ENCODE assay signal across 15 cellular contexts in genomic region chr3:41234823-41235722, GRCh38. TPM values are rescaled to one million over a fixed set of nuclear protein-coding genes. Genes with fewer than 3 reads are reported as not detected.
A peak's percentile ranks its signal among the peaks of the same experiment; 100 is the strongest.
DNase-seq lines count a peak whose midpoint lies in the region; ATAC-seq, FAIRE-seq and TF ChIP-seq lines count a peak whose summit lies in the region.
"Had no signal": no experiment of that assay in that cellular context is flagged by ENCODE, and none has a peak within 500 bp of the region (broad histone marks: within the 10 kb centered on the region; RNA-seq: fewer than 3 reads in every experiment).

No MANE protein-coding gene starts in this region.

- no peak for TF ChIP-seq POLR2A in gastrocnemius medialis (IDR thresholded peaks at IDR 0.05)

- H3K27ac ChIP-seq in gastrocnemius medialis: no peak overlapping the region
- H3K27ac ChIP-seq: neutrophil, spleen, suprapubic skin had no signal

- H3K4me3 Mint-ChIP-seq in activated T-cell treated with anti-CD3 and anti-CD28 coated beads, Interleukin-2, amount 50 U/mL, for 72 hours: no peak overlapping the region
- H3K4me3 Mint-ChIP-seq: activated naive CD4-positive, alpha-beta T cell treated with anti-CD3 and anti-CD28 coated beads, Interleukin-2, amount 10 ng/mL, durations not matched to agents 7 days and 5 days; central memory CD8-positive, alpha-beta T cell; HFFc6 had no signal

- no peak for TF ChIP-seq CTCF in astrocyte of the cerebellum (IDR thresholded peaks at IDR 0.05; ENCODE audit: low read depth, low read length, missing control alignments)
- TF ChIP-seq CTCF in gastrocnemius medialis (IDR thresholded peaks at IDR 0.05 in 4 of 5, conservative IDR thresholded peaks at IDR 0.05 in 1 of 5): no peak

- no peaks in the 10 kb centered on the region for H3K9me3 Mint-ChIP-seq in activated T-cell treated with anti-CD3 and anti-CD28 coated beads, Interleukin-2, amount 50 U/mL, for 72 hours
- H3K9me3 Mint-ChIP-seq: activated naive CD4-positive, alpha-beta T cell treated with anti-CD3 and anti-CD28 coated beads, Interleukin-2, amount 10 ng/mL, durations not matched to agents 7 days and 5 days; central memory CD8-positive, alpha-beta T cell; HFFc6 had no signal

- H3K9me3 ChIP-seq in gastrocnemius medialis: no peaks in the 10 kb centered on the region
- H3K9me3 ChIP-seq: neutrophil, spleen, suprapubic skin had no signal

- no peaks in the 10 kb centered on the region for H3K4me1 ChIP-seq in gastrocnemius medialis

- H3K36me3 Mint-ChIP-seq in activated T-cell treated with anti-CD3 and anti-CD28 coated beads, Interleukin-2, amount 50 U/mL, for 72 hours (ENCODE audit: insufficient read depth in 2 of 2): peaks cover 13 to 47% of the 10 kb centered on the region in 2 donors

- no peaks in the 10 kb centered on the region for H3K4me1 Mint-ChIP-seq in activated T-cell treated with anti-CD3 and anti-CD28 coated beads, Interleukin-2, amount 50 U/mL, for 72 hours (ENCODE audit: low read depth)
- H3K4me1 Mint-ChIP-seq: activated naive CD4-positive, alpha-beta T cell treated with anti-CD3 and anti-CD28 coated beads, Interleukin-2, amount 10 ng/mL, durations not matched to agents 7 days and 5 days had no signal

- peaks cover 0 to 71% of the 10 kb centered on the region in 2 donors for H3K36me3 ChIP-seq in gastrocnemius medialis

- H3K4me3 ChIP-seq in astrocyte of the cerebellum (ENCODE audit: low read depth, low read length): no peak overlapping the region
- no peak overlapping the region for H3K4me3 ChIP-seq in gastrocnemius medialis
- H3K4me3 ChIP-seq: hepatocyte, spleen, suprapubic skin had no signal

- ATAC-seq in activated T-cell treated with anti-CD3 and anti-CD28 coated beads, Interleukin-2, amount 50 U/mL, for 72 hours (replicated peaks in 1 of 2): no peak
- no peak for ATAC-seq in gastrocnemius medialis
- ATAC-seq in GM19452 (IDR thresholded peaks at IDR 0.05; ENCODE audit: unreplicated experiment): no peak

- H3K27ac Mint-ChIP-seq in activated T-cell treated with anti-CD3 and anti-CD28 coated beads, Interleukin-2, amount 50 U/mL, for 72 hours: peak overlapping the region; percentile 86
- H3K27ac Mint-ChIP-seq: activated naive CD4-positive, alpha-beta T cell treated with anti-CD3 and anti-CD28 coated beads, Interleukin-2, amount 10 ng/mL, durations not matched to agents 7 days and 5 days; HFFc6 had no signal

- no peaks in the 10 kb centered on the region for H3K27me3 ChIP-seq in gastrocnemius medialis
- H3K27me3 ChIP-seq: hepatocyte, neutrophil, spleen, suprapubic skin had no signal

- FAIRE-seq in islet of Langerhans (lab: Jason Lieb, UNC): peak; percentile 93

- in situ Hi-C loops in astrocyte of the cerebellum (cut with HindIII; ENCODE audit: low sequenced_read_pairs): loop anchor here (25.0 kb wide), 1 partner anchor 648 kb away; no protein-coding TSS in a partner anchor
- in situ Hi-C loops in gastrocnemius medialis (cut with MboI; ENCODE audit: low sequenced_read_pairs in 4 of 4): no loop called here

- no peak for DNase-seq in activated T-cell treated with anti-CD3 and anti-CD28 coated beads, Interleukin-2, amount 50 U/mL, for 72 hours
- DNase-seq in activated T-cell treated with anti-CD3 and anti-CD28 coated beads for 4 hours (no peak), astrocyte of the cerebellum (ENCODE audit: low read depth) (peak; percentile 44), superior temporal gyrus (ENCODE audit: extremely low spot score) (peak; percentile 77), gastrocnemius medialis (no peak), iPS-NIHi11 (ENCODE audit: low spot score) (no peak)
- DNase-seq: activated naive CD4-positive, alpha-beta T cell treated with anti-CD3 and anti-CD28 coated beads, Interleukin-2, amount 10 ng/mL, durations not matched to agents 7 days and 5 days; HFFc6; spleen had no signal

- H3K27me3 Mint-ChIP-seq in activated T-cell treated with anti-CD3 and anti-CD28 coated beads, Interleukin-2, amount 50 U/mL, for 72 hours (ENCODE audit: low read depth): no peaks in the 10 kb centered on the region
- H3K27me3 Mint-ChIP-seq: activated naive CD4-positive, alpha-beta T cell treated with anti-CD3 and anti-CD28 coated beads, Interleukin-2, amount 10 ng/mL, durations not matched to agents 7 days and 5 days; central memory CD8-positive, alpha-beta T cell had no signal

- intact Hi-C loops in gastrocnemius medialis (cut with DNase I; ENCODE audit: low total_unique reads): no loop called here

RNA-seq across cellular contexts. Expression of gene CTNNB1, which starts 35.8 kb away (rescaled TPM):
- total RNA-seq in activated T-cell treated with anti-CD3 and anti-CD28 coated beads, Interleukin-2, amount 50 U/mL, for 72 hours: 100 to 1,000 TPM in 1 of 2 donors, 10 to 100 TPM in 1; 93.3 to 137 TPM
- total RNA-seq in gastrocnemius medialis: 100 to 1,000 TPM; 114 to 157 (median 150) TPM

Comparison
In these comparisons a context has a peak if more than half of its experiments do, and no peak if none do; other contexts are left out.
1. DNase-seq: peak in astrocyte of the cerebellum (single experiment) and superior temporal gyrus (single experiment); none in activated T-cell treated with anti-CD3 and anti-CD28 coated beads, Interleukin-2, amount 50 U/mL, for 72 hours (0 of 2), activated T-cell treated with anti-CD3 and anti-CD28 coated beads for 4 hours (single experiment), gastrocnemius medialis (0 of 2) and iPS-NIHi11 (single experiment).